In genomic region chr7:1940863-1941262, GRCh38 we compare ENCODE assay signal across 10 cellular contexts.
DNase-seq lines count a peak whose midpoint lies in the region; ATAC-seq lines count a peak whose summit lies in the region.
"Had no signal": no experiment of that assay in that cellular context is flagged by ENCODE, and none has a peak within 500 bp of the region (broad histone marks: within the 10 kb centered on the region; RNA-seq: fewer than 3 reads in every experiment).

No MANE protein-coding gene starts in this region.

- H3K27ac ChIP-seq in aorta (ENCODE audit: low read depth in 1 of 2, low read length in 2 of 2), result no peak overlapping the region
- H3K27ac ChIP-seq: cardiac muscle cell, SJSA1 had no signal

- ATAC-seq in Right ventricle myocardium superior (ENCODE audit: poor library complexity) (peak; percentile 6), HG03558 (IDR thresholded peaks at IDR 0.05; ENCODE audit: extremely low read depth, unreplicated experiment) (peak; percentile 7), aorta (ENCODE audit: low FRiP score) (peak; percentile 6), HG02571 (IDR thresholded peaks at IDR 0.05; ENCODE audit: unreplicated experiment) (no peak)
- ATAC-seq in effector memory CD8-positive, alpha-beta T cell (replicated peaks), result no peak

- 89 to 90% methylated on average over 16 of the region's 16 CpGs for WGBS in aorta, 2 donors

- peak; percentile 34 for DNase-seq in Right ventricle myocardium superior
- no peak for DNase-seq in cardiac septum (ENCODE audit: low spot score)
- DNase-seq in effector memory CD8-positive, alpha-beta T cell, result peak in 1 of 3 experiments; percentile 28
- peak; percentile 48 to 65 for DNase-seq in aorta
- no peak for DNase-seq in NCI-H226
- DNase-seq in G401 (ENCODE audit: low spot score), result no peak

- no peaks in the 10 kb centered on the region for H3K9me3 ChIP-seq in aorta (ENCODE audit: control insufficient read depth, low read length)
- H3K9me3 ChIP-seq: SJSA1 had no signal

- H3K27me3 Mint-ChIP-seq in effector memory CD8-positive, alpha-beta T cell, result no peaks in the 10 kb centered on the region

- in situ Hi-C loops in G401 (cut with HindIII; ENCODE audit: low sequenced_read_pairs), result no loop called here

- H3K4me3 ChIP-seq in aorta (ENCODE audit: low read length in 2 of 2), result no peak overlapping the region
- H3K4me3 ChIP-seq: cardiac muscle cell, SJSA1 had no signal

- peak overlapping the region; percentile 95 to 97 for H3K27ac Mint-ChIP-seq in effector memory CD8-positive, alpha-beta T cell

- no peaks in the 10 kb centered on the region for H3K36me3 ChIP-seq in aorta (ENCODE audit: control insufficient read depth in 1 of 2, insufficient read depth in 2 of 2, low read length in 1 of 2)
- H3K36me3 ChIP-seq: cardiac muscle cell, SJSA1 had no signal

- H3K4me1 ChIP-seq in aorta (ENCODE audit: control insufficient read depth in 1 of 2, insufficient read depth in 2 of 2, low read length in 2 of 2), result no peaks in the 10 kb centered on the region

- peaks cover 56 to 59% of the 10 kb centered on the region in 2 donors for H3K4me1 Mint-ChIP-seq in effector memory CD8-positive, alpha-beta T cell (ENCODE audit: low read depth in 2 of 2)

- peak overlapping the region; percentile 93 to 96 for H3K4me3 Mint-ChIP-seq in effector memory CD8-positive, alpha-beta T cell

- H3K27me3 ChIP-seq in aorta (ENCODE audit: control insufficient read depth in 1 of 2, insufficient read depth in 2 of 2, low read length in 1 of 2), result no peaks in the 10 kb centered on the region
- H3K27me3 ChIP-seq: cardiac muscle cell, SJSA1 had no signal

- peaks cover 30% of the 10 kb centered on the region for H3K36me3 Mint-ChIP-seq in effector memory CD8-positive, alpha-beta T cell (ENCODE audit: insufficient read depth)

- intact Hi-C loops in Right ventricle myocardium superior (cut with DNase I), result no loop called here
- intact Hi-C loops in cardiac septum (cut with DNase I), result no loop called here
- intact Hi-C loops in aorta (cut with DNase I), result no loop called here

- no peaks in the 10 kb centered on the region for H3K9me3 Mint-ChIP-seq in effector memory CD8-positive, alpha-beta T cell

Comparison
In these comparisons a context has a peak if more than half of its experiments do, and no peak if none do; other contexts are left out.
1. DNase-seq: peak in Right ventricle myocardium superior (single experiment) and aorta (2 of 2); none in cardiac septum (single experiment), NCI-H226 (single experiment) and G401 (single experiment).
2. ATAC-seq: peak in Right ventricle myocardium superior (single experiment), HG03558 (single experiment) and aorta (single experiment); none in effector memory CD8-positive, alpha-beta T cell (single experiment) and HG02571 (single experiment).